Comparison of ENCODE assay signal across 8 cellular contexts in genomic region chr12:4164591-4165558, GRCh38.
DNase-seq lines count a peak whose midpoint lies in the region; ATAC-seq and TF ChIP-seq lines count a peak whose summit lies in the region.

No MANE protein-coding gene starts in this region.

- H3K27me3 ChIP-seq in neutrophil (no peaks in the 10 kb centered on the region), tibial nerve (no peaks in the 10 kb centered on the region)

- H3K36me3 ChIP-seq in neutrophil (no peaks in the 10 kb centered on the region), tibial nerve (no peaks in the 10 kb centered on the region)

- peak overlapping the region; percentile 59 for H3K27ac ChIP-seq in neutrophil
- peak overlapping the region in 3 of 4 donors; percentile 66 to 81 (median 70) for H3K27ac ChIP-seq in tibial nerve

- TF ChIP-seq POLR2A in tibial nerve (IDR thresholded peaks at IDR 0.05) = no peak

- TF ChIP-seq CTCF in fibroblast of the aortic adventitia (IDR thresholded peaks at IDR 0.05; ENCODE audit: insufficient read depth, low read length) (no peak), neutrophil (IDR thresholded peaks at IDR 0.05) (no peak), tibial nerve (IDR thresholded peaks at IDR 0.05) (no peak)

- ATAC-seq in GM19025 (IDR thresholded peaks at IDR 0.05; ENCODE audit: low read depth, unreplicated experiment) = peak; percentile 74

- H3K4me3 ChIP-seq in fibroblast of the aortic adventitia (ENCODE audit: low read depth, low read length) (peak overlapping the region; percentile 39), neutrophil (ENCODE audit: low read depth in 1 of 2, low read length in 1 of 2) (peak overlapping the region; percentile 70 to 71), tibial nerve (peak overlapping the region; percentile 29 to 62 (median 56))

- no peak for TF ChIP-seq EP300 in tibial nerve (IDR thresholded peaks at IDR 0.05)

- H3K4me1 ChIP-seq in neutrophil (ENCODE audit: control insufficient read depth in 1 of 2, insufficient read depth in 1 of 2, low read depth in 1 of 2, low read length in 1 of 2) (peaks cover 20 to 23% of the 10 kb centered on the region in 2 experiments), tibial nerve (peaks cover 0 to 14% (median 2%) of the 10 kb centered on the region in 4 donors)

- 10 to 13% methylated on average over 38 to 50 of the region's 61 CpGs for WGBS in tibial nerve, 2 donors

- no peaks in the 10 kb centered on the region for H3K9me3 ChIP-seq in neutrophil
- no peaks in the 10 kb centered on the region for H3K9me3 ChIP-seq in tibial nerve

- DNase-seq in HS-5 (ENCODE audit: low read depth) (peak; percentile 55), activated T-helper 1 cell treated with Interleukin-2 at 50 U/mL for 16 hours (ENCODE audit: low read depth) (peak; percentile 34), fibroblast of the aortic adventitia (ENCODE audit: low read depth) (peak; percentile 22), tibial nerve (ENCODE audit: low spot score in 2 of 2) (no peak), NCI-H510A treated with DMSO at 0.1 percent for 48 hours (lab: John Stamatoyannopoulos, UW) (no peak), mesenteric fat pad (ENCODE audit: low spot score) (no peak)

Comparison
In these comparisons a context has a peak if more than half of its experiments do, and no peak if none do; other contexts are left out.
1. DNase-seq: peak in HS-5 (single experiment), activated T-helper 1 cell treated with Interleukin-2 at 50 U/mL for 16 hours (single experiment) and fibroblast of the aortic adventitia (single experiment); none in tibial nerve (0 of 2), NCI-H510A treated with DMSO at 0.1 percent for 48 hours (single experiment) and mesenteric fat pad (single experiment).
2. Peak in every context shown above with its lines, with median percentiles within 50 percentile points of each other: H3K4me3 ChIP-seq.